ENCODE assay signal across 18 cellular contexts in the genomic region with DNA sequence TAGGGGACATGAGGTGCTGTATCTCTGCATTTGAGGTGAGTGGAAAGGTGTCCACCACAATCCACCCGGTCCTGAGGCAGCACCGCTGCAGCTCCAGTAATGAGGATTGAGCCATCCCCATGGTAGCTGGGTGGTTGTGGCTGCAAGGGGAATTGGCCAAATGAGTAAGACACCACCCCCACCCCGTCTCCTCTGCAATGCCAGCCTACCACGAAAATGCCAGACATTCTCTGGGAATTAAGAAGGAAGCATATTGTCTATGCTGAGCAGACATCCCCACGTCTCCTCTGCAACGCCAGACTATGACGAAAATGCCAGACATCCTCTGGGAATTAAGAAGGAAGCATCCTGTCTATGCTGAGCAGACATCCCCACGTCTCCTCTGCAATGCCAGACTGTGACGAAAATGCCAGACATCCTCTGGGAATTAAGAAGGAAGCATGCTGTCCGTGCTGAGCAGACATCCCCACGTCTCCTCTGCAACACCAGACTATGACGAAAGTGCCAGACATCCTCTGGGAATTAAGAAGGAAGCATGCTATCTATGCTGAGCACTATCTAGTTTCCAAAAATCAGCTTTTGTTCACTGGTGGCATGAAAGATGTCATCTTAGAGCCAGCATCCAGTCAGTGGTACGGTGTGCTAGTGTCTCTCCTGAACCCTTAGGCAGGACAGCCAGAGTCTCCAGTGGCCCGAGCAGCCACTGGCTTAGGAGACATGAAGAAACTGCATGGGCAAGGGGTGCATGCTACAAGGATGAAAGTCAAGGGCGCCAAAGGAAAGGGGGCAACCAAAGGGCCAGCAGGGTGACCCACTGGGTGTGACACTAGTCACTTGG.
DNase-seq lines count a peak whose midpoint lies in the region; ATAC-seq, FAIRE-seq and TF ChIP-seq lines count a peak whose summit lies in the region.
"Had no signal": no experiment of that assay in that cellular context is flagged by ENCODE, and none has a peak within 500 bp of the region (broad histone marks: within the 10 kb centered on the region; RNA-seq: fewer than 3 reads in every experiment).

No MANE protein-coding gene starts in this region.

- H3K9ac ChIP-seq in astrocyte (ENCODE audit: low read length): no peak overlapping the region

- H3K36me3 ChIP-seq in astrocyte (ENCODE audit: insufficient read depth, low read length) (no peaks in the 10 kb centered on the region), mesodermal cell (ENCODE audit: control insufficient read depth, insufficient read depth, low read length) (no peaks in the 10 kb centered on the region)

- H2AFZ ChIP-seq in astrocyte (ENCODE audit: low read depth, low read length): no peak overlapping the region
- H2AFZ ChIP-seq: GM23338 had no signal

- no peaks in the 10 kb centered on the region for H4K20me1 ChIP-seq in astrocyte (ENCODE audit: insufficient read depth, low read length)

- H3K4me1 Mint-ChIP-seq in astrocyte (ENCODE audit: low read depth, unreplicated experiment): peaks cover 5% of the 10 kb centered on the region

- DNase-seq in AG10803 (ENCODE audit: low read depth) (peak; percentile 20), HT1080 (ENCODE audit: low read depth) (peak; percentile 33), astrocyte (ENCODE audit: low read depth) (no peak), cerebellum (ENCODE audit: low spot score) (no peak), activated gamma-delta T cell treated with Interleukin-2 at 50 U/mL for 16 hours (no peak)
- DNase-seq: C1 segment of cervical spinal cord, DMS79 treated with DMSO at 0.1 percent for 48 hours, GF-D8, NCI-H187, NCI-H226, NCI-H526 treated with DMSO at 0.1 percent for 48 hours, SHP77 had no signal

- H3K4me1 ChIP-seq in astrocyte (ENCODE audit: insufficient read depth, low read length): no peaks in the 10 kb centered on the region
- peaks cover 13% of the 10 kb centered on the region for H3K4me1 ChIP-seq in mesodermal cell (ENCODE audit: control insufficient read depth, insufficient read depth, low read length, poor library complexity, severe bottlenecking)

- H3K27me3 Mint-ChIP-seq in astrocyte (ENCODE audit: low read depth, unreplicated experiment): no peaks in the 10 kb centered on the region

- H3K79me2 ChIP-seq in astrocyte (ENCODE audit: insufficient read depth, low read length): no peaks in the 10 kb centered on the region

- peaks cover 3% of the 10 kb centered on the region for H3K9me3 Mint-ChIP-seq in astrocyte (ENCODE audit: unreplicated experiment)

- H3K27me3 ChIP-seq in astrocyte (ENCODE audit: insufficient read depth, low read length): no peaks in the 10 kb centered on the region

- no peak for FAIRE-seq in astrocyte (lab: Jason Lieb, UNC)
- FAIRE-seq: GM12891 had no signal

- peak overlapping the region; percentile 99 for H3K27ac Mint-ChIP-seq in astrocyte (ENCODE audit: unreplicated experiment)
- H3K27ac Mint-ChIP-seq: GM23338 had no signal

- H3K9me3 ChIP-seq in astrocyte (ENCODE audit: insufficient read depth, low read depth, low read length): peaks cover 4% of the 10 kb centered on the region
- H3K9me3 ChIP-seq in mesodermal cell (ENCODE audit: control insufficient read depth, low read length): peaks cover 3% of the 10 kb centered on the region

- ATAC-seq in HG02970 (IDR thresholded peaks at IDR 0.05; ENCODE audit: low FRiP score, unreplicated experiment) (no peak), GM19397 (IDR thresholded peaks at IDR 0.05; ENCODE audit: unreplicated experiment) (no peak)
- ATAC-seq: GM23338, HCT116 had no signal

- H3K4me3 ChIP-seq in AG10803 (ENCODE audit: low read length) (no peak overlapping the region), astrocyte (ENCODE audit: insufficient read depth, low read depth, low read length) (no peak overlapping the region), mesodermal cell (ENCODE audit: extremely low read depth, insufficient read depth, low read length, poor library complexity, severe bottlenecking) (no peak overlapping the region)
- H3K4me3 ChIP-seq: GM23338 had no signal

- 67 to 80% methylated on average over 11 to 13 of the region's 15 CpGs for WGBS in mesodermal cell (ENCODE audit: insufficient coverage in 2 of 2), 2 experiments

- no peak overlapping the region for H3K27ac ChIP-seq in astrocyte (ENCODE audit: low read depth, low read length)
- peak overlapping the region; percentile 76 for H3K27ac ChIP-seq in mesodermal cell (ENCODE audit: low read depth, low read length, severe bottlenecking)

- no peaks in the 10 kb centered on the region for H3K36me3 Mint-ChIP-seq in astrocyte (ENCODE audit: low read depth, unreplicated experiment)

- no peak overlapping the region for H3K4me3 Mint-ChIP-seq in astrocyte (ENCODE audit: unreplicated experiment)
- H3K4me3 Mint-ChIP-seq: GM23338 had no signal

- TF ChIP-seq CTCF in AG10803 (conservative IDR thresholded peaks at IDR 0.05; ENCODE audit: low read length) (no peak), astrocyte (IDR thresholded peaks at IDR 0.05; ENCODE audit: insufficient read depth, low read depth, low read length) (no peak)

- no peak overlapping the region for H3K4me2 ChIP-seq in astrocyte (ENCODE audit: low read length)
- H3K4me2 ChIP-seq: GM23338 had no signal

Comparison
In these comparisons a context has a peak if more than half of its experiments do, and no peak if none do; other contexts are left out.
1. DNase-seq: peak in AG10803 (single experiment) and HT1080 (single experiment); none in astrocyte (single experiment), cerebellum (single experiment) and activated gamma-delta T cell treated with Interleukin-2 at 50 U/mL for 16 hours (single experiment).